In the genomic region with DNA sequence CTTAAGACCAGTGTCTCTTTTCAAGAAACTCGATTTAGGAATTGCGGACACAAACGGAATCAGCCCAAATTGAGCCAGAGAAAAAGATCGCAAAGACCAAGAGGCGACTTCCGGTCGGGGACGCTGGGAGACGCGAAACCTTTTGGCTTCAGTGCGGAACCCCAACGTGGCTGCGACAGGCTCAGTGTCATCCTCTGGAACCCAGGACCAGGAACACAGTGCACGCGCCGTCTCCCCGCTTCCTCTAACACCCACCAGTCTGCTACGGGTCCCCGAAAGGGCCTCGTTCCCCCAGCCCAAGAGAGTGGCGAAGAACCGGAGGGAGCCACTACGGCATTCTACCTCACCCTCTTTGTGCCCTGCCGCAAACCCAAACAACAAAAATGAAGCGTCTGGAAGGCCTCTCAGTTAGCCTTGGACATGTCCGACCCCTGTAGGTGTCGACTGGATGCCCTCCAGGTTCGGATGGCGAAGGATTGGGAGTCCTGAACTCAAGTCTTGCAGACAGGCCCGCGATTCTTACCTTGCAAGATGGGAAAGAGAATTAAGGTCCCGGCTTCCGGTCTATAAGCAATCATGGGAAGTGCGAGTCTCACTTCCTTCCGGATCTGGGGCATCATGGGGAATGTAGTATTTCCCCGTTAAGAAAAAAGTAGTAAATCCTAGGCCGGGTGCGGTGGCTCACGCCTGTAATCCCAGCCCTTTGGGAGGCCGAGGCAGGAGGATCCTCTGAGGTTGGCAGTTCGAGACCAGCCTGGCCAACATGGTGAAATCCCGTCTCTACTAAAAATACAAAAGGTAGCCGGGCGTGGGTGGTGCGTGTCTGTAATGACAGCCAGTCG, we compare ENCODE assay signal across 1 cellular context.
A peak's percentile ranks its signal among the peaks of the same experiment; 100 is the strongest.
TF ChIP-seq lines count a peak whose summit lies in the region.

Gene RPL6, minus strand, starts transcription at position 542 of the 842 bp plus-strand sequence. CDS start 949 bp downstream, outside the sequence.

TF ChIP-seq in K562, 482 proteins besides CTCF, POLR2A, EP300 and RAD21 (continued from another document and continues in another):
- peak; percentile 9; the same call in 1 of the 2 replicates for TF ChIP-seq MGA (IDR thresholded peaks at IDR 0.05)
- TF ChIP-seq SIRT6 (IDR thresholded peaks at IDR 0.05; ENCODE audit: low read depth, low read length) = no peak
- TF ChIP-seq ZNF589 (CRISPR knock-in tag; IDR thresholded peaks at IDR 0.05; ENCODE audit: low read depth) = no peak
- peak; percentile 40 for TF ChIP-seq SAP30 (IDR thresholded peaks at IDR 0.05; ENCODE audit: borderline replicate concordance, insufficient read depth, low read depth, low read length, poor library complexity, severe bottlenecking)
- TF ChIP-seq POLR2G (IDR thresholded peaks at IDR 0.05; ENCODE audit: low read depth, low read length) = peak; percentile 85
- no peak for TF ChIP-seq MCM3 (IDR thresholded peaks at IDR 0.05)
- TF ChIP-seq REST (CRISPR knock-in tag; IDR thresholded peaks at IDR 0.05; ENCODE audit: low read depth) = no peak
- TF ChIP-seq HNRNPL (IDR thresholded peaks at IDR 0.05; ENCODE audit: low read depth, low read length) = no peak
- no peak for TF ChIP-seq NFE2 (IDR thresholded peaks at IDR 0.05; ENCODE audit: low read depth)
- TF ChIP-seq ZNF140 (CRISPR knock-in tag; IDR thresholded peaks at IDR 0.05) = no peak
- peak; percentile 87 to 93 for TF ChIP-seq KDM1A (IDR thresholded peaks at IDR 0.05)
- TF ChIP-seq ZNF740 (CRISPR knock-in tag; IDR thresholded peaks at IDR 0.05) = no peak
- no peak for TF ChIP-seq ZNF740 (tag; IDR thresholded peaks at IDR 0.05)
- peak in 1 of 2 experiments; percentile 77; a peak in 1 of 4 replicates for TF ChIP-seq RCOR1 (IDR thresholded peaks at IDR 0.05; ENCODE audit: borderline replicate concordance in 1 of 2, low read depth in 2 of 2, low read length in 2 of 2)
- TF ChIP-seq POLR2H (tag; IDR thresholded peaks at IDR 0.05; ENCODE audit: low read depth) = peak; percentile 97
- TF ChIP-seq, protein P1, sequence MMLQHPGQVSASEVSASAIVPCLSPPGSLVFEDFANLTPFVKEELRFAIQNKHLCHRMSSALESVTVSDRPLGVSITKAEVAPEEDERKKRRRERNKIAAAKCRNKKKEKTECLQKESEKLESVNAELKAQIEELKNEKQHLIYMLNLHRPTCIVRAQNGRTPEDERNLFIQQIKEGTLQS (IDR thresholded peaks at IDR 0.05) = no peak
- TF ChIP-seq, protein P1 (CRISPR knock-in tag; conservative IDR thresholded peaks at IDR 0.05) = no peak
- TF ChIP-seq ZNF644 (tag; IDR thresholded peaks at IDR 0.05; ENCODE audit: low read depth) = no peak; the same call in 1 of the 2 replicates
- no peak for TF ChIP-seq PYGO2 (tag; IDR thresholded peaks at IDR 0.05)
- no peak for TF ChIP-seq CREB5 (CRISPR knock-in tag; IDR thresholded peaks at IDR 0.05)
- no peak for TF ChIP-seq HDGF (IDR thresholded peaks at IDR 0.05)
- TF ChIP-seq STAT5A (IDR thresholded peaks at IDR 0.05; ENCODE audit: borderline replicate concordance, low read length) = no peak; the same call in 1 of the 2 replicates
- peak; percentile 96 for TF ChIP-seq GTF2E2 (tag; IDR thresholded peaks at IDR 0.05)
- TF ChIP-seq ZNF551 (CRISPR knock-in tag; IDR thresholded peaks at IDR 0.05) = no peak
- TF ChIP-seq ZNF263 (CRISPR knock-in tag; IDR thresholded peaks at IDR 0.05; ENCODE audit: borderline replicate concordance) = no peak
- no peak for TF ChIP-seq ZBTB5 (IDR thresholded peaks at IDR 0.05)
- no peak for TF ChIP-seq BRCA1 (IDR thresholded peaks at IDR 0.05)
- TF ChIP-seq BRCA1 (CRISPR knock-in tag; IDR thresholded peaks at IDR 0.05) = no peak
- no peak for TF ChIP-seq MCM5 (IDR thresholded peaks at IDR 0.05; ENCODE audit: low read depth)
- no peak for TF ChIP-seq MEF2D (tag; conservative IDR thresholded peaks at IDR 0.05; ENCODE audit: low read depth)
- no peak for TF ChIP-seq ZNF174 (CRISPR knock-in tag; IDR thresholded peaks at IDR 0.05)
- TF ChIP-seq TAF9B (IDR thresholded peaks at IDR 0.05; ENCODE audit: partially characterized antibody) = peak; percentile 99
- TF ChIP-seq ETS1 (conservative IDR thresholded peaks at IDR 0.05; ENCODE audit: control insufficient read depth, low read depth, low read length) = no peak; the same call in 1 of the 2 replicates
- no peak for TF ChIP-seq ZNF695 (CRISPR knock-in tag; IDR thresholded peaks at IDR 0.05)
